In genomic region chr12:93670104-93670503, GRCh38 we compare ENCODE assay signal across 24 cellular contexts. TPM values are rescaled to one million over a fixed set of nuclear protein-coding genes. Genes with fewer than 3 reads are reported as not detected.
DNase-seq lines count a peak whose midpoint lies in the region; ATAC-seq and TF ChIP-seq lines count a peak whose summit lies in the region.
"Had no signal": no experiment of that assay in that cellular context is flagged by ENCODE, and none has a peak within 500 bp of the region (broad histone marks: within the 10 kb centered on the region; RNA-seq: fewer than 3 reads in every experiment).

No MANE protein-coding gene starts in this region.

- H3K4me1 ChIP-seq in mammary epithelial cell (ENCODE audit: insufficient read depth, low read length) (no peaks in the 10 kb centered on the region), body of pancreas (no peaks in the 10 kb centered on the region), vagina (peaks cover 4% of the 10 kb centered on the region), smooth muscle cell (ENCODE audit: low read depth) (no peaks in the 10 kb centered on the region)
- H3K4me1 ChIP-seq: BLaER1, Peyer's patch had no signal

- H3K4me1 Mint-ChIP-seq in MCF 10A (ENCODE audit: insufficient read depth, unreplicated experiment): peaks cover 6% of the 10 kb centered on the region
- H3K4me1 Mint-ChIP-seq: CD4-positive, CD25-positive, alpha-beta regulatory T cell; IgD-negative memory B cell had no signal

- H3K4me2 ChIP-seq in mammary epithelial cell (ENCODE audit: insufficient read depth, low read depth, low read length): no peak overlapping the region
- H3K4me2 ChIP-seq in smooth muscle cell: no peak overlapping the region
- H3K4me2 ChIP-seq: BLaER1, GM23338 had no signal

- no peak for TF ChIP-seq CTCF in MCF 10A (IDR thresholded peaks at IDR 0.05; ENCODE audit: unreplicated experiment)
- TF ChIP-seq CTCF in mammary epithelial cell (conservative IDR thresholded peaks at IDR 0.05 in 1 of 2, IDR thresholded peaks at IDR 0.05 in 1 of 2; ENCODE audit: extremely low read depth in 1 of 2, insufficient read depth in 1 of 2, low read depth in 1 of 2, low read length in 2 of 2): no peak
- TF ChIP-seq CTCF in body of pancreas (IDR thresholded peaks at IDR 0.05): no peak
- TF ChIP-seq CTCF in vagina (IDR thresholded peaks at IDR 0.05): no peak
- TF ChIP-seq CTCF in smooth muscle cell (IDR thresholded peaks at IDR 0.05; ENCODE audit: borderline replicate concordance, insufficient read depth, poor library complexity, severe bottlenecking): no peak

- peaks cover 10% of the 10 kb centered on the region for H3K9me3 Mint-ChIP-seq in MCF 10A (ENCODE audit: unreplicated experiment)
- H3K9me3 Mint-ChIP-seq: GM23338 had no signal

- H3K27me3 ChIP-seq in mammary epithelial cell (ENCODE audit: insufficient read depth, low read length) (no peaks in the 10 kb centered on the region), body of pancreas (no peaks in the 10 kb centered on the region), vagina (no peaks in the 10 kb centered on the region), smooth muscle cell (ENCODE audit: low read depth) (no peaks in the 10 kb centered on the region)
- H3K27me3 ChIP-seq: BLaER1, Peyer's patch had no signal

- no peaks in the 10 kb centered on the region for H3F3A ChIP-seq in smooth muscle cell (ENCODE audit: low read depth)

- H3K27ac ChIP-seq in mammary epithelial cell (ENCODE audit: insufficient read depth, low read depth, low read length) (no peak overlapping the region), body of pancreas (no peak overlapping the region), vagina (no peak overlapping the region), smooth muscle cell (ENCODE audit: low read depth) (no peak overlapping the region)
- H3K27ac ChIP-seq: BLaER1, Peyer's patch had no signal

- dilution Hi-C loops in mammary epithelial cell (cut with HindIII; ENCODE audit: low sequenced_read_pairs): no loop called here

- in situ Hi-C loops in mammary epithelial cell (cut with MboI; ENCODE audit: low sequenced_read_pairs in 2 of 2): no loop called here

- H3K36me3 ChIP-seq in mammary epithelial cell (ENCODE audit: insufficient read depth, low read length): no peaks in the 10 kb centered on the region
- no peaks in the 10 kb centered on the region for H3K36me3 ChIP-seq in body of pancreas (replicated peaks in 1 of 2; ENCODE audit: insufficient read depth in 1 of 2, low read depth in 2 of 2)
- H3K36me3 ChIP-seq in vagina: no peaks in the 10 kb centered on the region
- H3K36me3 ChIP-seq in smooth muscle cell (ENCODE audit: low read depth): no peaks in the 10 kb centered on the region
- H3K36me3 ChIP-seq: BLaER1, Peyer's patch had no signal

- H3K4me3 ChIP-seq in mammary epithelial cell (replicated peaks in 1 of 3; ENCODE audit: insufficient read depth in 1 of 3, low read depth in 2 of 3, low read length in 3 of 3) (no peak overlapping the region), body of pancreas (no peak overlapping the region), vagina (no peak overlapping the region), smooth muscle cell (no peak overlapping the region)
- H3K4me3 ChIP-seq: BLaER1, GM12878, GM23338, Peyer's patch had no signal

- BruUV-seq in MCF 10A (replicated peaks; lab: Mats Ljungman, UMichigan) (no TSS peak), mammary epithelial cell (replicated peaks; lab: Mats Ljungman, UMichigan) (no TSS peak)

- H3K4me3 Mint-ChIP-seq in MCF 10A (ENCODE audit: unreplicated experiment): no peak overlapping the region
- H3K4me3 Mint-ChIP-seq: CD4-positive, CD25-positive, alpha-beta regulatory T cell; GM23338; H9; IgD-negative memory B cell had no signal

- WGBS in mammary epithelial cell (ENCODE audit: low coverage, missing lambda C conversion rate): 87% methylated on average over 4 of the region's 4 CpGs
- 35 to 45% methylated on average over 4 of the region's 4 CpGs for WGBS in body of pancreas, 2 donors
- WGBS in smooth muscle cell (ENCODE audit: low lambda C conversion rate): 97% methylated on average over 4 of the region's 4 CpGs

- peak; percentile 29 for DNase-seq in MCF 10A (ENCODE audit: unreplicated experiment)
- no peak for DNase-seq in mammary epithelial cell
- peak; percentile 23 for DNase-seq in EH (ENCODE audit: low read depth)
- DNase-seq in body of pancreas: peak in 3 of 4 donors; percentile 23 to 34 (median 31)
- DNase-seq in vagina (ENCODE audit: extremely low spot score in 2 of 2): no peak
- no peak for DNase-seq in smooth muscle cell (lab: John Stamatoyannopoulos, UW; ENCODE audit: unreplicated experiment)
- no peak for DNase-seq in stimulated activated CD4-positive, alpha-beta T cell treated with anti-CD3 and anti-CD28 coated beads, Interleukin-2, amount 100 ng/mL, for 24 hours
- DNase-seq: CD4-positive, CD25-positive, alpha-beta regulatory T cell; DMS153; EL; GDM1; H9; NCI-H1092 treated with DMSO at 0.1 percent for 48 hours; NCI-H1436; NCI-H187; NCI-H2081 treated with DMSO at 0.1 percent for 48 hours; NCI-H524 treated with DMSO at 0.1 percent for 48 hours; NCI-H82; Peyer's patch; SHP77 treated with DMSO at 0.1 percent for 48 hours had no signal

- CTCF ChIA-PET in MCF 10A (lab: Yijun Ruan, JAX) (no interaction called here), mammary epithelial cell (lab: Charles Lee; ENCODE audit: low non-redundant PET) (no interaction called here)

- no peaks in the 10 kb centered on the region for H3K27me3 Mint-ChIP-seq in MCF 10A (ENCODE audit: insufficient read depth, unreplicated experiment)

- H3K27ac Mint-ChIP-seq in MCF 10A (ENCODE audit: low read depth, unreplicated experiment): no peak overlapping the region
- H3K27ac Mint-ChIP-seq: CD4-positive, CD25-positive, alpha-beta regulatory T cell; GM23338; H9; IgD-negative memory B cell had no signal

- H3K36me3 Mint-ChIP-seq in MCF 10A (ENCODE audit: insufficient read depth, unreplicated experiment): no peaks in the 10 kb centered on the region
- H3K36me3 Mint-ChIP-seq: CD4-positive, CD25-positive, alpha-beta regulatory T cell had no signal

- H3K9me3 ChIP-seq in mammary epithelial cell (replicated peaks; ENCODE audit: insufficient read depth, low read length) (no peaks in the 10 kb centered on the region), body of pancreas (no peaks in the 10 kb centered on the region), vagina (no peaks in the 10 kb centered on the region), smooth muscle cell (replicated peaks; ENCODE audit: low read depth) (no peaks in the 10 kb centered on the region)
- H3K9me3 ChIP-seq: Peyer's patch had no signal

- H4K20me1 ChIP-seq in mammary epithelial cell (ENCODE audit: insufficient read depth, low read length) (no peaks in the 10 kb centered on the region), smooth muscle cell (ENCODE audit: low read depth) (no peaks in the 10 kb centered on the region)
- H4K20me1 ChIP-seq: BLaER1 had no signal

- H2AFZ ChIP-seq in mammary epithelial cell (ENCODE audit: low read depth, low read length) (no peak overlapping the region), smooth muscle cell (ENCODE audit: low read depth) (no peak overlapping the region)
- H2AFZ ChIP-seq: GM23338 had no signal

- intact Hi-C loops in MCF 10A (cut with micrococcal nuclease) (no loop called here), mammary epithelial cell (cut with micrococcal nuclease) (loop anchor here (10.0 kb wide), 1 partner anchor 305 kb away; no protein-coding TSS in a partner anchor), body of pancreas (cut with DNase I) (no loop called here), vagina (cut with DNase I) (no loop called here)

- POLR2A ChIA-PET in MCF 10A (lab: Yijun Ruan, JAX): no interaction called here

- TF ChIP-seq POLR2A in body of pancreas (IDR thresholded peaks at IDR 0.05): no peak
- TF ChIP-seq POLR2A in vagina (IDR thresholded peaks at IDR 0.05): no peak

- H3K79me2 ChIP-seq in mammary epithelial cell (ENCODE audit: insufficient read depth, low read length): no peaks in the 10 kb centered on the region
- no peaks in the 10 kb centered on the region for H3K79me2 ChIP-seq in smooth muscle cell (ENCODE audit: low read depth)

- ATAC-seq in body of pancreas: peak; percentile 40
- ATAC-seq: GM23338 had no signal

- H3K9ac ChIP-seq in mammary epithelial cell (ENCODE audit: insufficient read depth, low read length) (no peak overlapping the region), smooth muscle cell (ENCODE audit: low read depth) (no peak overlapping the region)
- H3K9ac ChIP-seq: BLaER1 had no signal

RNA-seq across cellular contexts. Expression of gene CRADD, which starts 7.1 kb away (rescaled TPM):
- total RNA-seq in MCF 10A (2022) (15.4 and 17.1 TPM in 2 replicates), mammary epithelial cell (10 to 100 TPM; 13.3 to 14.2 TPM), body of pancreas (10 to 100 TPM; 27.2 to 75.2 TPM), vagina (40.8 TPM), smooth muscle cell (16.8 and 28.6 TPM in 2 replicates)
- polyA plus RNA-seq in mammary epithelial cell (9.5 TPM), smooth muscle cell (10.7 and 18.6 TPM in 2 replicates)
- not detected for polyA minus RNA-seq in mammary epithelial cell

Comparison
In these comparisons a context has a peak if more than half of its experiments do, and no peak if none do; other contexts are left out.
1. DNase-seq: peak in MCF 10A (single experiment), EH (single experiment) and body of pancreas (3 of 4); none in mammary epithelial cell (single experiment), vagina (0 of 2), smooth muscle cell (single experiment) and stimulated activated CD4-positive, alpha-beta T cell treated with anti-CD3 and anti-CD28 coated beads, Interleukin-2, amount 100 ng/mL, for 24 hours (0 of 2).